17 cellular contexts compared by ENCODE assay signal in genomic region chr3:100022506-100022905, GRCh38.
"Had no signal": no experiment of that assay in that cellular context is flagged by ENCODE, and none has a peak within 500 bp of the region (broad histone marks: within the 10 kb centered on the region; RNA-seq: fewer than 3 reads in every experiment).

No MANE protein-coding gene starts in this region.

- H3K27me3 ChIP-seq: sigmoid colon, tibial nerve, vagina had no signal

- H3K27ac Mint-ChIP-seq: activated T-helper 1 cell treated with anti-CD3 and anti-CD28 coated beads, Interleukin-12 subunit alpha, Interleukin-12 subunit beta, Interleukin-2, Interleukin-4 antibody, amounts not matched to agents 30 ng/mL and 10 ng/mL and 1 ng/mL, durations not matched to agents 14 hours and 24 hours and 36 hours; natural killer cell; stimulated activated naive CD8-positive, alpha-beta T cell treated with anti-CD3 and anti-CD28 coated beads, Interleukin-15, amount 100 ng/mL, for 72 hours; T-cell had no signal

- H3K4me3 ChIP-seq: prostate gland, sigmoid colon, tibial nerve, vagina had no signal

- DNase-seq: activated CD4-positive, alpha-beta T cell treated with anti-CD3 and anti-CD28 coated beads for 48 hours; activated naive CD4-positive, alpha-beta T cell treated with Interleukin-2 at 50 U/mL for 16 hours; central memory CD4-positive, alpha-beta T cell; effector memory CD4-positive, alpha-beta T cell; natural killer cell; nucleus accumbens; sigmoid colon; stimulated activated CD4-positive, alpha-beta T cell treated with anti-CD3 and anti-CD28 coated beads, Interleukin-4, amount 100 ng/mL, for 24 hours; stimulated activated naive CD8-positive, alpha-beta T cell treated with anti-CD3 and anti-CD28 coated beads, Interleukin-15, amount 100 ng/mL, for 72 hours; T-cell; T1000; WERI-Rb-1 had no signal

- H3K4me3 Mint-ChIP-seq: activated T-helper 1 cell treated with anti-CD3 and anti-CD28 coated beads, Interleukin-12 subunit alpha, Interleukin-12 subunit beta, Interleukin-2, Interleukin-4 antibody, amounts not matched to agents 30 ng/mL and 10 ng/mL and 1 ng/mL, durations not matched to agents 14 hours and 24 hours and 36 hours; natural killer cell; stimulated activated naive CD8-positive, alpha-beta T cell treated with anti-CD3 and anti-CD28 coated beads, Interleukin-15, amount 100 ng/mL, for 72 hours; T-cell had no signal

- H3K9me3 Mint-ChIP-seq: activated T-helper 1 cell treated with anti-CD3 and anti-CD28 coated beads, Interleukin-12 subunit alpha, Interleukin-12 subunit beta, Interleukin-2, Interleukin-4 antibody, amounts not matched to agents 30 ng/mL and 10 ng/mL and 1 ng/mL, durations not matched to agents 14 hours and 24 hours and 36 hours; natural killer cell; stimulated activated naive CD8-positive, alpha-beta T cell treated with anti-CD3 and anti-CD28 coated beads, Interleukin-15, amount 100 ng/mL, for 72 hours; T-cell had no signal

- H3K36me3 ChIP-seq: prostate gland, sigmoid colon, vagina, WERI-Rb-1 had no signal

- H3K36me3 Mint-ChIP-seq: natural killer cell had no signal

- H3K4me1 Mint-ChIP-seq: stimulated activated naive CD8-positive, alpha-beta T cell treated with anti-CD3 and anti-CD28 coated beads, Interleukin-15, amount 100 ng/mL, for 72 hours had no signal

- H3K9me3 ChIP-seq: prostate gland, sigmoid colon, tibial nerve, vagina had no signal

- ATAC-seq: left lobe of liver; natural killer cell; stimulated activated naive CD8-positive, alpha-beta T cell treated with anti-CD3 and anti-CD28 coated beads, Interleukin-15, amount 100 ng/mL, for 72 hours; T-cell had no signal

- H3K27me3 Mint-ChIP-seq: stimulated activated naive CD8-positive, alpha-beta T cell treated with anti-CD3 and anti-CD28 coated beads, Interleukin-15, amount 100 ng/mL, for 72 hours; T-cell had no signal

- H3K27ac ChIP-seq: tibial nerve, vagina, WERI-Rb-1 had no signal
